Comparison of ENCODE assay signal across 22 cellular contexts in genomic region chr1:22691354-22691753, GRCh38. TPM values are rescaled to one million over a fixed set of nuclear protein-coding genes. Genes with fewer than 3 reads are reported as not detected.
DNase-seq lines count a peak whose midpoint lies in the region; ATAC-seq, FAIRE-seq and TF ChIP-seq lines count a peak whose summit lies in the region.
"Had no signal": no experiment of that assay in that cellular context is flagged by ENCODE, and none has a peak within 500 bp of the region (broad histone marks: within the 10 kb centered on the region; RNA-seq: fewer than 3 reads in every experiment).

No MANE protein-coding gene starts in this region.

- no peak for FAIRE-seq in astrocyte (lab: Jason Lieb, UNC)
- FAIRE-seq in urothelium cell line (lab: Jason Lieb, UNC) = no peak
- FAIRE-seq: GM12878, GM19239, H54 had no signal

- H3K4me3 ChIP-seq in GM23338 = no peak overlapping the region
- no peak overlapping the region for H3K4me3 ChIP-seq in astrocyte (ENCODE audit: insufficient read depth, low read depth, low read length)
- H3K4me3 ChIP-seq in neural progenitor cell = no peak overlapping the region
- H3K4me3 ChIP-seq: GM12878, HAP-1 had no signal

- TF ChIP-seq CTCF in GM23338 (conservative IDR thresholded peaks at IDR 0.05; ENCODE audit: low read depth in 2 of 2) = no peak
- no peak for TF ChIP-seq CTCF in astrocyte (IDR thresholded peaks at IDR 0.05; ENCODE audit: insufficient read depth, low read depth, low read length)
- no peak for TF ChIP-seq CTCF in neural progenitor cell (IDR thresholded peaks at IDR 0.05)

- ATAC-seq in GM23338 = no peak
- no peak for ATAC-seq in GM19397 (IDR thresholded peaks at IDR 0.05; ENCODE audit: unreplicated experiment)
- ATAC-seq: GM12878 had no signal

- H3K9ac ChIP-seq in astrocyte (ENCODE audit: low read length) (no peak overlapping the region), neural progenitor cell (no peak overlapping the region)

- H3K4me3 Mint-ChIP-seq in GM23338 = no peak overlapping the region
- no peak overlapping the region for H3K4me3 Mint-ChIP-seq in astrocyte (ENCODE audit: unreplicated experiment)
- no peak overlapping the region for H3K4me3 Mint-ChIP-seq in neural progenitor cell
- H3K4me3 Mint-ChIP-seq: CD4-positive, alpha-beta memory T cell had no signal

- H3K4me2 ChIP-seq in GM23338 = no peak overlapping the region
- no peak overlapping the region for H3K4me2 ChIP-seq in astrocyte (ENCODE audit: low read length)
- peak overlapping the region; percentile 14 for H3K4me2 ChIP-seq in neural progenitor cell

- DNase-seq in ELR (ENCODE audit: low read depth) = peak; percentile 13
- DNase-seq in GM23338 (ENCODE audit: low spot score) = no peak
- DNase-seq in astrocyte (ENCODE audit: low read depth) = no peak
- no peak for DNase-seq in neural progenitor cell (ENCODE audit: low spot score)
- no peak for DNase-seq in urothelium cell line (ENCODE audit: low spot score)
- DNase-seq in NK-92 treated with Interleukin-12 subunit alpha and Interleukin-12 subunit beta, amount 100 ng/mL, for 24 hours (lab: John Stamatoyannopoulos, UW) = no peak
- DNase-seq: C1 segment of cervical spinal cord; Calu3; CD4-positive, alpha-beta memory T cell; COR-L47; DMS53; DND-41; GDM1; GOT3 had no signal

- H3K9me3 ChIP-seq in astrocyte (ENCODE audit: insufficient read depth, low read depth, low read length) (no peaks in the 10 kb centered on the region), neural progenitor cell (ENCODE audit: low read depth) (no peaks in the 10 kb centered on the region)
- H3K9me3 ChIP-seq: HAP-1 had no signal

- H3K9me3 Mint-ChIP-seq in GM23338 = no peaks in the 10 kb centered on the region; the same call in 2 of the 3 replicates
- no peaks in the 10 kb centered on the region for H3K9me3 Mint-ChIP-seq in astrocyte (ENCODE audit: unreplicated experiment)
- H3K9me3 Mint-ChIP-seq in neural progenitor cell = no peaks in the 10 kb centered on the region
- H3K9me3 Mint-ChIP-seq: CD4-positive, alpha-beta memory T cell had no signal

- H3K27ac Mint-ChIP-seq in GM23338 (no peak overlapping the region), astrocyte (ENCODE audit: unreplicated experiment) (no peak overlapping the region), neural progenitor cell (peak overlapping the region; percentile 82)
- H3K27ac Mint-ChIP-seq: CD4-positive, alpha-beta memory T cell had no signal

- no peaks in the 10 kb centered on the region for H3K36me3 Mint-ChIP-seq in GM23338 (ENCODE audit: low read depth)
- H3K36me3 Mint-ChIP-seq in astrocyte (ENCODE audit: low read depth, unreplicated experiment) = no peaks in the 10 kb centered on the region
- H3K36me3 Mint-ChIP-seq in neural progenitor cell = no peaks in the 10 kb centered on the region
- H3K36me3 Mint-ChIP-seq: CD4-positive, alpha-beta memory T cell had no signal

- no peaks in the 10 kb centered on the region; the same call in 1 of the 2 replicates for H4K20me1 ChIP-seq in GM23338 (replicated peaks; ENCODE audit: insufficient read depth)
- H4K20me1 ChIP-seq in astrocyte (ENCODE audit: insufficient read depth, low read length) = no peaks in the 10 kb centered on the region
- no peaks in the 10 kb centered on the region for H4K20me1 ChIP-seq in neural progenitor cell (ENCODE audit: low read depth)

- peaks cover 7% of the 10 kb centered on the region for H3K27me3 Mint-ChIP-seq in GM23338 (ENCODE audit: insufficient read depth, low read depth, poor library complexity)
- peaks cover 7% of the 10 kb centered on the region for H3K27me3 Mint-ChIP-seq in astrocyte (ENCODE audit: low read depth, unreplicated experiment)
- H3K27me3 Mint-ChIP-seq in neural progenitor cell (ENCODE audit: insufficient read depth, low read depth) = peaks cover 8% of the 10 kb centered on the region

- H3K27ac ChIP-seq in GM23338 (ENCODE audit: low read depth) (no peak overlapping the region), astrocyte (ENCODE audit: low read depth, low read length) (no peak overlapping the region), neural progenitor cell (no peak overlapping the region)

- H3F3A ChIP-seq in GM23338 (replicated peaks; ENCODE audit: low read depth) (no peaks in the 10 kb centered on the region), neural progenitor cell (ENCODE audit: low read depth) (peaks cover 5% of the 10 kb centered on the region)

- no peaks in the 10 kb centered on the region for H3K9me2 ChIP-seq in GM23338 (ENCODE audit: insufficient read depth)

- H2AFZ ChIP-seq in GM23338 (peak overlapping the region; percentile 57), astrocyte (ENCODE audit: low read depth, low read length) (peak overlapping the region; percentile 49), neural progenitor cell (replicated peaks) (no peak overlapping the region)

- H3K79me2 ChIP-seq in GM23338 (replicated peaks; ENCODE audit: insufficient read depth) = no peaks in the 10 kb centered on the region
- H3K79me2 ChIP-seq in astrocyte (ENCODE audit: insufficient read depth, low read length) = no peaks in the 10 kb centered on the region
- no peaks in the 10 kb centered on the region for H3K79me2 ChIP-seq in neural progenitor cell (ENCODE audit: low read depth)

- no peaks in the 10 kb centered on the region for H3K27me3 ChIP-seq in GM23338 (ENCODE audit: insufficient read depth)
- H3K27me3 ChIP-seq in astrocyte (ENCODE audit: insufficient read depth, low read length) = no peaks in the 10 kb centered on the region
- H3K27me3 ChIP-seq in neural progenitor cell = no peaks in the 10 kb centered on the region

- no peaks in the 10 kb centered on the region for H3K36me3 ChIP-seq in GM23338 (ENCODE audit: insufficient read depth)
- no peaks in the 10 kb centered on the region for H3K36me3 ChIP-seq in astrocyte (ENCODE audit: insufficient read depth, low read length)
- no peaks in the 10 kb centered on the region for H3K36me3 ChIP-seq in neural progenitor cell
- H3K36me3 ChIP-seq: HAP-1 had no signal

- no peaks in the 10 kb centered on the region for H3K4me1 ChIP-seq in GM23338 (ENCODE audit: insufficient read depth)
- H3K4me1 ChIP-seq in astrocyte (ENCODE audit: insufficient read depth, low read length) = peaks cover 8% of the 10 kb centered on the region
- H3K4me1 ChIP-seq in neural progenitor cell = peaks cover 21% of the 10 kb centered on the region
- H3K4me1 ChIP-seq: HAP-1 had no signal

- H3K4me1 Mint-ChIP-seq in GM23338 (peaks cover 3% of the 10 kb centered on the region; the same call in 2 of the 3 replicates), astrocyte (ENCODE audit: low read depth, unreplicated experiment) (peaks cover 10% of the 10 kb centered on the region), neural progenitor cell (peaks cover 32% of the 10 kb centered on the region)
- H3K4me1 Mint-ChIP-seq: CD4-positive, alpha-beta memory T cell had no signal

TF ChIP-seq in GM23338, 12 proteins besides CTCF, POLR2A, EP300 and RAD21 (continues in another document):
- TF ChIP-seq CREB1 (CRISPR knock-in tag; IDR thresholded peaks at IDR 0.05; ENCODE audit: low read depth) (no peak), EZH2phosphoT487 (IDR thresholded peaks at IDR 0.05; ENCODE audit: unreplicated experiment) (no peak), NANOG (IDR thresholded peaks at IDR 0.05; ENCODE audit: borderline replicate concordance) (no peak), ZNF114 (CRISPR knock-in tag; IDR thresholded peaks at IDR 0.05) (no peak)

RNA-seq across cellular contexts. Expression of gene EPHB2, which starts 19.3 kb away (rescaled TPM):
- 19.2 and 20.1 TPM in 2 replicates for total RNA-seq in GM23338 (2014; rRNA removed; shearing (Covaris generic))
- 4.1 and 4.5 TPM in 2 replicates for polyA plus RNA-seq in GM23338 (2016; fragmentation: Nextera tagmentation; extraction: Ambion mirVana)
- total RNA-seq in astrocyte (7.5 and 8.4 TPM in 2 replicates), neural progenitor cell (ENCODE audit: low replicate concordance) (38.3 and 80.2 TPM in 2 replicates)
- polyA plus RNA-seq: CD4-positive, alpha-beta memory T cell had no signal

RNA-seq across cellular contexts. Expression of gene C1QB, which starts 38.3 kb away (rescaled TPM):
- total RNA-seq in GM23338 (2014; rRNA removed; shearing (Covaris generic)) = not detected in 2 replicates
- not detected in 2 replicates for polyA plus RNA-seq in GM23338 (2016; fragmentation: Nextera tagmentation; extraction: Ambion mirVana)
- total RNA-seq in astrocyte (not detected in 2 replicates), neural progenitor cell (ENCODE audit: low replicate concordance) (not detected in 2 replicates)
- total RNA-seq: A172, A673, Calu3 had no signal
- polyA plus RNA-seq: BJ; CD4-positive, alpha-beta memory T cell; GM12878 had no signal

RNA-seq across cellular contexts. Expression of gene C1QC, which starts 47.9 kb away (rescaled TPM):
- not detected in 2 replicates for total RNA-seq in GM23338 (2014; rRNA removed; shearing (Covaris generic))
- polyA plus RNA-seq in GM23338 (2016; fragmentation: Nextera tagmentation; extraction: Ambion mirVana) = not detected in 2 replicates
- total RNA-seq in astrocyte = not detected in 2 replicates
- not detected in 2 replicates for total RNA-seq in neural progenitor cell (ENCODE audit: low replicate concordance)
- total RNA-seq: A172, A673, Calu3 had no signal
- polyA plus RNA-seq: BJ; CD4-positive, alpha-beta memory T cell; GM12878 had no signal

RNA-seq across cellular contexts. Expression of gene C1QA, which starts 54.9 kb away (rescaled TPM):
- total RNA-seq in GM23338 (2014; rRNA removed; shearing (Covaris generic)) = not detected in 2 replicates
- polyA plus RNA-seq in GM23338 (2016; fragmentation: Nextera tagmentation; extraction: Ambion mirVana) = not detected in 2 replicates
- total RNA-seq in astrocyte (not detected in 2 replicates), neural progenitor cell (ENCODE audit: low replicate concordance) (not detected in 2 replicates)
- total RNA-seq: A172, A673, Calu3 had no signal
- polyA plus RNA-seq: BJ; CD4-positive, alpha-beta memory T cell; GM12878 had no signal
